In genomic region chr6:52376763-52377162, GRCh38 we compare ENCODE assay signal across 15 cellular contexts. TPM values are rescaled to one million over a fixed set of nuclear protein-coding genes. Genes with fewer than 3 reads are reported as not detected.
DNase-seq lines count a peak whose midpoint lies in the region; ATAC-seq and TF ChIP-seq lines count a peak whose summit lies in the region.
"Had no signal": no experiment of that assay in that cellular context is flagged by ENCODE, and none has a peak within 500 bp of the region (broad histone marks: within the 10 kb centered on the region; RNA-seq: fewer than 3 reads in every experiment).

No MANE protein-coding gene starts in this region.

- no peaks in the 10 kb centered on the region for H3K27me3 Mint-ChIP-seq in T-helper 17 cell

- no peak for DNase-seq in heart left ventricle
- no peak for DNase-seq in right atrium auricular region (ENCODE audit: low spot score)
- DNase-seq in T-helper 17 cell, result no peak
- DNase-seq in right cardiac atrium, result no peak
- DNase-seq: GF-D8; heart right ventricle; NCI-H187; stimulated activated CD4-positive, alpha-beta T cell treated with anti-CD3 and anti-CD28 coated beads, Interleukin-2, amount 100 ng/mL, for 48 hours; WERI-Rb-1 had no signal

- peaks cover 0 to 32% (median 13%) of the 10 kb centered on the region in 12 donors for H3K4me1 ChIP-seq in heart left ventricle
- peaks cover 0 to 14% of the 10 kb centered on the region in 2 donors for H3K4me1 ChIP-seq in right atrium auricular region
- peaks cover 2% of the 10 kb centered on the region for H3K4me1 ChIP-seq in right cardiac atrium (ENCODE audit: control insufficient read depth, insufficient read depth, low read length)
- H3K4me1 ChIP-seq: HAP-1 had no signal

- H3K27me3 ChIP-seq in heart left ventricle (no peaks in the 10 kb centered on the region), right atrium auricular region (no peaks in the 10 kb centered on the region), right cardiac atrium (ENCODE audit: control insufficient read depth, insufficient read depth) (no peaks in the 10 kb centered on the region)
- H3K27me3 ChIP-seq: heart right ventricle had no signal

- intact Hi-C loops in heart left ventricle (cut with DNase I) (no loop called here), right cardiac atrium (cut with DNase I) (no loop called here)

- TF ChIP-seq POLR2A in heart left ventricle (IDR thresholded peaks at IDR 0.05), result no peak

- H3K27ac Mint-ChIP-seq in T-helper 17 cell, result peak overlapping the region; percentile 93

- no peak overlapping the region for H3K4me3 ChIP-seq in heart left ventricle
- no peak overlapping the region for H3K4me3 ChIP-seq in right atrium auricular region
- no peak overlapping the region for H3K4me3 ChIP-seq in right cardiac atrium (ENCODE audit: low read length)
- H3K4me3 ChIP-seq: HAP-1, heart right ventricle, thoracic aorta had no signal

- peaks cover 53% of the 10 kb centered on the region for H3K4me1 Mint-ChIP-seq in T-helper 17 cell

- ATAC-seq in heart left ventricle, result peak; percentile 58 to 68 (median 66)
- ATAC-seq in T-helper 17 cell, result no peak
- peak; percentile 62 to 63 for ATAC-seq in right cardiac atrium
- no peak for ATAC-seq in GM21529 (IDR thresholded peaks at IDR 0.05; ENCODE audit: unreplicated experiment)
- ATAC-seq in HG03469 (IDR thresholded peaks at IDR 0.05; ENCODE audit: unreplicated experiment), result no peak
- ATAC-seq in GM21619 (IDR thresholded peaks at IDR 0.05; ENCODE audit: unreplicated experiment), result no peak

- H3K4me3 Mint-ChIP-seq in T-helper 17 cell, result peak overlapping the region; percentile 55

- H3K36me3 ChIP-seq in heart left ventricle (no peaks in the 10 kb centered on the region), right atrium auricular region (no peaks in the 10 kb centered on the region)
- H3K36me3 ChIP-seq: HAP-1, heart right ventricle, thoracic aorta, WERI-Rb-1 had no signal

- peaks cover 5% of the 10 kb centered on the region for H3K36me3 Mint-ChIP-seq in T-helper 17 cell (ENCODE audit: low read depth)

- peaks cover 0 to 3% (median 0%) of the 10 kb centered on the region in 12 donors for H3K9me3 ChIP-seq in heart left ventricle
- H3K9me3 ChIP-seq in right atrium auricular region, result no peaks in the 10 kb centered on the region
- no peaks in the 10 kb centered on the region for H3K9me3 ChIP-seq in T-helper 17 cell (ENCODE audit: control insufficient read depth, low read length, poor library complexity, severe bottlenecking)
- H3K9me3 ChIP-seq in right cardiac atrium (ENCODE audit: control insufficient read depth, low read length), result no peaks in the 10 kb centered on the region
- H3K9me3 ChIP-seq: HAP-1, heart right ventricle, thoracic aorta had no signal

- 83 to 94% (median 87%) methylated on average over 3 of the region's 3 CpGs for WGBS in heart left ventricle, 4 donors
- 91% methylated on average over 3 of the region's 3 CpGs for WGBS in right cardiac atrium

- TF ChIP-seq CTCF in heart left ventricle (IDR thresholded peaks at IDR 0.05) (no peak), right atrium auricular region (IDR thresholded peaks at IDR 0.05) (no peak)

- H3K27ac ChIP-seq in heart left ventricle (peak overlapping the region in 2 of 12 donors; percentile 21 to 66), right atrium auricular region (no peak overlapping the region), right cardiac atrium (ENCODE audit: low read length) (no peak overlapping the region), temporal lobe (ENCODE audit: low read depth, low read length) (peak overlapping the region; percentile 93)
- H3K27ac ChIP-seq: thoracic aorta, WERI-Rb-1 had no signal

RNA-seq across cellular contexts. Expression of gene PAQR8, which starts 14.8 kb away (rescaled TPM):
- total RNA-seq in heart left ventricle, result 1 to 10 TPM; 1.8 to 7.5 (median 3.6) TPM
- polyA plus RNA-seq in heart left ventricle, result 1 to 10 TPM; 1.3 to 3.7 TPM
- 1 to 10 TPM; 2.6 to 5.6 TPM for total RNA-seq in right atrium auricular region
- 1 to 10 TPM; 3.6 to 7.7 TPM for total RNA-seq in T-helper 17 cell
- 1 to 10 TPM; 4.5 to 6.2 (median 5.4) TPM for total RNA-seq in right cardiac atrium
- polyA plus RNA-seq in right cardiac atrium, result 3.0 TPM
- 13.8 TPM for total RNA-seq in temporal lobe

RNA-seq across cellular contexts. Expression of gene EFHC1, which starts 43.4 kb away (rescaled TPM):
- total RNA-seq in heart left ventricle (10 to 100 TPM in 1 of 9 donors, 1 to 10 TPM in 8; 2.8 to 14.4 (median 5.2) TPM), right atrium auricular region (1 to 10 TPM; 3.4 to 4.1 TPM), T-helper 17 cell (1 to 10 TPM; 5.3 to 7.5 TPM), right cardiac atrium (10 to 100 TPM in 3 of 4 donors, 1 to 10 TPM in 1; 9.0 to 10.5 (median 10.0) TPM), temporal lobe (25.6 TPM)
- polyA plus RNA-seq in heart left ventricle (1 to 10 TPM; 2.6 to 4.3 TPM), right cardiac atrium (4.9 TPM)

Comparison
In these comparisons a context has a peak if more than half of its experiments do, and no peak if none do; other contexts are left out.
1. ATAC-seq: peak in heart left ventricle (4 of 4) and right cardiac atrium (2 of 2); none in T-helper 17 cell (single experiment), GM21529 (single experiment), HG03469 (single experiment) and GM21619 (single experiment).